30 cellular contexts compared by ENCODE assay signal in the genomic region with DNA sequence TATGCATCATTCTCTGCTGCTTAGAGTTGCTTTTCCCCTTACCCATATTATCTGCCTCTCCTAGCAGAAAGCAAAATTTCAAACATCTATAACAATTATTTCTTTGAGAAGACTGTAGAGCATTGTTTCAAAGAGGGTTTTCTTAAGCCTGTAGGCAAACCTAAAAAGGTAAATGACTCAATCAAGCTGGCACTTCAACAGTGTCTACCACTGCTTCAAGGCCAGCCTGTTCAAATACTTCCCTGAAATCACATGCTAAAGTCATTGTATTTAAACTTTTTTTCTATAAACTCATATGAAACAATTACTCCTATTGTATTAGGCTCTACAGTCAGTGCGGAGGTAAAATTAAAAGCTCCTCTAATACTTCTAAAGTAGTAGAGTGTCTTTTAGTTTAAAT.
DNase-seq lines count a peak whose midpoint lies in the region; ATAC-seq, FAIRE-seq and TF ChIP-seq lines count a peak whose summit lies in the region.
"Had no signal": no experiment of that assay in that cellular context is flagged by ENCODE, and none has a peak within 500 bp of the region (broad histone marks: within the 10 kb centered on the region; RNA-seq: fewer than 3 reads in every experiment).

No MANE protein-coding gene starts in this region.

- no peak overlapping the region for H3K4me3 Mint-ChIP-seq in activated T-helper 2 cell treated with anti-CD3 and anti-CD28 coated beads, Interferon-gamma antibody, Interleukin-2, Interleukin-4, amounts not matched to agents 10 μg/mL and 5 μg/mL and 100 μg/mL, durations not matched to agents 14 hours and 24 hours and 36 hours (ENCODE audit: low read depth)
- H3K4me3 Mint-ChIP-seq: activated CD8-positive, alpha-beta T cell treated with anti-CD3 and anti-CD28 coated beads for 36 hours; activated naive CD8-positive, alpha-beta T cell treated with anti-CD3 and anti-CD28 coated beads, Interleukin-2, amount 50 U/mL, for 24 hours; CD4-positive, alpha-beta memory T cell; endodermal cell; HFFc6; neural crest cell; T-helper 17 cell had no signal

- H3K4me1 Mint-ChIP-seq in activated T-helper 2 cell treated with anti-CD3 and anti-CD28 coated beads, Interferon-gamma antibody, Interleukin-2, Interleukin-4, amounts not matched to agents 10 μg/mL and 5 μg/mL and 100 μg/mL, durations not matched to agents 14 hours and 24 hours and 36 hours (ENCODE audit: low read depth): no peaks in the 10 kb centered on the region
- H3K4me1 Mint-ChIP-seq: activated naive CD8-positive, alpha-beta T cell treated with anti-CD3 and anti-CD28 coated beads, Interleukin-2, amount 50 U/mL, for 24 hours; CD4-positive, alpha-beta memory T cell; endodermal cell; T-helper 17 cell had no signal

- FAIRE-seq in bronchial epithelial cell (lab: Jason Lieb, UNC): no peak
- FAIRE-seq: GM18507, K562 had no signal

- no peak for TF ChIP-seq POLR2A in gastrocnemius medialis (IDR thresholded peaks at IDR 0.05)

- no peak overlapping the region for H3K4me3 ChIP-seq in bronchial epithelial cell (ENCODE audit: low read depth, low read length)
- no peak overlapping the region for H3K4me3 ChIP-seq in gastrocnemius medialis
- H3K4me3 ChIP-seq: coronary artery, K562, SK-N-MC, transverse colon had no signal

- intact Hi-C loops in gastrocnemius medialis (cut with DNase I; ENCODE audit: low total_unique reads): no loop called here
- intact Hi-C loops in activated T-helper 2 cell treated with anti-CD3 and anti-CD28 coated beads, Interferon-gamma antibody, Interleukin-2, Interleukin-4, amounts not matched to agents 10 μg/mL and 5 μg/mL and 100 μg/mL, durations not matched to agents 14 hours and 24 hours and 36 hours (cut with micrococcal nuclease): no loop called here

- TF ChIP-seq CTCF in bronchial epithelial cell (IDR thresholded peaks at IDR 0.05; ENCODE audit: insufficient read depth, low read length, severe bottlenecking) (no peak), gastrocnemius medialis (IDR thresholded peaks at IDR 0.05 in 4 of 5, conservative IDR thresholded peaks at IDR 0.05 in 1 of 5) (no peak)

- peak; percentile 58 to 64 for ATAC-seq in gastrocnemius medialis
- ATAC-seq: activated CD8-positive, alpha-beta T cell treated with anti-CD3 and anti-CD28 coated beads for 36 hours; activated naive CD8-positive, alpha-beta T cell treated with anti-CD3 and anti-CD28 coated beads, Interleukin-2, amount 50 U/mL, for 24 hours; K562; T-helper 17 cell had no signal

- DNase-seq in DMS53 (lab: John Stamatoyannopoulos, UW) (peak; percentile 20), DMS53 treated with DMSO at 0.1 percent for 48 hours (lab: John Stamatoyannopoulos, UW; ENCODE audit: unreplicated experiment) (no peak), bronchial epithelial cell (ENCODE audit: low read depth) (peak; percentile 63), kidney tubule cell (ENCODE audit: low spot score) (peak; percentile 69), gastrocnemius medialis (no peak), caudate nucleus (lab: John Stamatoyannopoulos, UW) (no peak), GF-D8 (lab: John Stamatoyannopoulos, UW) (no peak)
- no peak for DNase-seq in activated T-helper 2 cell treated with anti-CD3 and anti-CD28 coated beads, Interferon-gamma antibody, Interleukin-2, Interleukin-4, amounts not matched to agents 10 μg/mL and 5 μg/mL and 100 μg/mL, durations not matched to agents 14 hours and 24 hours and 36 hours (ENCODE audit: low spot score)
- DNase-seq: activated CD4-positive, alpha-beta T cell treated with anti-CD3 and anti-CD28 coated beads for 1 hour; activated CD8-positive, alpha-beta T cell treated with anti-CD3 and anti-CD28 coated beads for 36 hours; activated gamma-delta T cell treated with Interleukin-2 at 50 U/mL for 16 hours; activated naive CD8-positive, alpha-beta T cell treated with anti-CD3 and anti-CD28 coated beads, Interleukin-2, amount 50 U/mL, for 24 hours; activated T-cell treated with anti-CD3 and anti-CD28 coated beads for 4 hours; brain microvascular endothelial cell; CD4-positive, alpha-beta memory T cell; DMS153; endodermal cell; GDM1; HFFc6; NCI-H187 treated with DMSO at 0.1 percent for 48 hours; NCI-H69; posterior cingulate gyrus; T-helper 17 cell; transverse colon had no signal

- H3K9me3 ChIP-seq in gastrocnemius medialis: no peaks in the 10 kb centered on the region
- H3K9me3 ChIP-seq: transverse colon had no signal

- H3K4me1 ChIP-seq in gastrocnemius medialis: peaks cover 8 to 26% of the 10 kb centered on the region in 2 donors
- H3K4me1 ChIP-seq: transverse colon had no signal

- H3K27ac Mint-ChIP-seq in activated T-helper 2 cell treated with anti-CD3 and anti-CD28 coated beads, Interferon-gamma antibody, Interleukin-2, Interleukin-4, amounts not matched to agents 10 μg/mL and 5 μg/mL and 100 μg/mL, durations not matched to agents 14 hours and 24 hours and 36 hours: no peak overlapping the region
- H3K27ac Mint-ChIP-seq: activated CD8-positive, alpha-beta T cell treated with anti-CD3 and anti-CD28 coated beads for 36 hours; activated naive CD8-positive, alpha-beta T cell treated with anti-CD3 and anti-CD28 coated beads, Interleukin-2, amount 50 U/mL, for 24 hours; CD4-positive, alpha-beta memory T cell; endodermal cell; HFFc6; T-helper 17 cell had no signal

- H3K27me3 ChIP-seq in bronchial epithelial cell (ENCODE audit: control insufficient read depth, insufficient read depth, low read length): no peaks in the 10 kb centered on the region
- H3K27me3 ChIP-seq in gastrocnemius medialis: no peaks in the 10 kb centered on the region
- H3K27me3 ChIP-seq: brain microvascular endothelial cell, transverse colon had no signal

- in situ Hi-C loops in gastrocnemius medialis (cut with MboI; ENCODE audit: low sequenced_read_pairs in 4 of 4): loop anchor here in 2 of 4 donors (10.0 kb wide), 2 partner anchors 49 to 139 kb away; no protein-coding TSS in a partner anchor

- H3K27ac ChIP-seq in gastrocnemius medialis (peak overlapping the region in 1 of 4 donors; percentile 25), caudate nucleus (ENCODE audit: low read depth, low read length) (no peak overlapping the region)
- H3K27ac ChIP-seq: 22Rv1, brain microvascular endothelial cell, coronary artery, SK-N-MC, transverse colon had no signal

- H3K27me3 Mint-ChIP-seq in activated T-helper 2 cell treated with anti-CD3 and anti-CD28 coated beads, Interferon-gamma antibody, Interleukin-2, Interleukin-4, amounts not matched to agents 10 μg/mL and 5 μg/mL and 100 μg/mL, durations not matched to agents 14 hours and 24 hours and 36 hours (ENCODE audit: low read depth): peaks cover 13% of the 10 kb centered on the region

- no peaks in the 10 kb centered on the region for H3K9me3 Mint-ChIP-seq in activated T-helper 2 cell treated with anti-CD3 and anti-CD28 coated beads, Interferon-gamma antibody, Interleukin-2, Interleukin-4, amounts not matched to agents 10 μg/mL and 5 μg/mL and 100 μg/mL, durations not matched to agents 14 hours and 24 hours and 36 hours
- H3K9me3 Mint-ChIP-seq: activated CD8-positive, alpha-beta T cell treated with anti-CD3 and anti-CD28 coated beads for 36 hours; activated naive CD8-positive, alpha-beta T cell treated with anti-CD3 and anti-CD28 coated beads, Interleukin-2, amount 50 U/mL, for 24 hours; HFFc6 had no signal

- H3K36me3 Mint-ChIP-seq in activated T-helper 2 cell treated with anti-CD3 and anti-CD28 coated beads, Interferon-gamma antibody, Interleukin-2, Interleukin-4, amounts not matched to agents 10 μg/mL and 5 μg/mL and 100 μg/mL, durations not matched to agents 14 hours and 24 hours and 36 hours (ENCODE audit: low read depth): no peaks in the 10 kb centered on the region
- H3K36me3 Mint-ChIP-seq: CD4-positive, alpha-beta memory T cell had no signal

- H3K36me3 ChIP-seq in bronchial epithelial cell (ENCODE audit: control insufficient read depth, insufficient read depth, low read length): peaks cover 2% of the 10 kb centered on the region
- H3K36me3 ChIP-seq in gastrocnemius medialis: no peaks in the 10 kb centered on the region
- H3K36me3 ChIP-seq: transverse colon had no signal

Comparison
In these comparisons a context has a peak if more than half of its experiments do, and no peak if none do; other contexts are left out.
1. DNase-seq: peak in DMS53 (single experiment), bronchial epithelial cell (single experiment) and kidney tubule cell (single experiment); none in DMS53 treated with DMSO at 0.1 percent for 48 hours (single experiment), gastrocnemius medialis (0 of 2), caudate nucleus (0 of 61), GF-D8 (single experiment) and activated T-helper 2 cell treated with anti-CD3 and anti-CD28 coated beads, Interferon-gamma antibody, Interleukin-2, Interleukin-4, amounts not matched to agents 10 μg/mL and 5 μg/mL and 100 μg/mL, durations not matched to agents 14 hours and 24 hours and 36 hours (single experiment).